Comparison of ENCODE assay signal across 15 cellular contexts in genomic region chr19:34265221-34265650, GRCh38. TPM values are rescaled to one million over a fixed set of nuclear protein-coding genes. Genes with fewer than 3 reads are reported as not detected.
A peak's percentile ranks its signal among the peaks of the same experiment; 100 is the strongest.
DNase-seq lines count a peak whose midpoint lies in the region; ATAC-seq, FAIRE-seq and TF ChIP-seq lines count a peak whose summit lies in the region.
"Had no signal": no experiment of that assay in that cellular context is flagged by ENCODE, and none has a peak within 500 bp of the region (broad histone marks: within the 10 kb centered on the region; RNA-seq: fewer than 3 reads in every experiment).

No MANE protein-coding gene starts in this region.

- H3K4me1 ChIP-seq in H1 (replicated peaks in 1 of 4; ENCODE audit: control insufficient read depth in 3 of 4, insufficient read depth in 4 of 4, low read length in 3 of 4) (peaks cover 6 to 19% (median 13%) of the 10 kb centered on the region in 4 experiments), left lung (peaks cover 25 to 41% of the 10 kb centered on the region in 2 donors), upper lobe of right lung (peaks cover 32% of the 10 kb centered on the region)

- peak overlapping the region; percentile 10 to 32; a peak in 3 of 4 replicates for H3K4me2 ChIP-seq in H1 (ENCODE audit: insufficient read depth in 1 of 2, low read depth in 2 of 2, low read length in 2 of 2)
- H3K4me2 ChIP-seq: SK-N-SH had no signal

- no peaks in the 10 kb centered on the region for H3K9me3 Mint-ChIP-seq in activated naive CD4-positive, alpha-beta T cell treated with anti-CD3 and anti-CD28 coated beads, Interleukin-2, amount 50 U/mL, for 24 hours
- H3K9me3 Mint-ChIP-seq in activated naive CD4-positive, alpha-beta T cell treated with anti-CD3 and anti-CD28 coated beads, Interleukin-2, amount 10 ng/mL, durations not matched to agents 7 days and 5 days, result no peaks in the 10 kb centered on the region
- H3K9me3 Mint-ChIP-seq: activated B cell treated with CpG ODN at 0.5 μM for 24 hours had no signal

- H3K4me3 ChIP-seq in H1 (ENCODE audit: extremely low read depth in 1 of 4, insufficient read depth in 2 of 4, low read depth in 3 of 4, low read length in 4 of 4) (no peak overlapping the region), left lung (peak overlapping the region in 1 of 2 donors; percentile 27), upper lobe of right lung (peak overlapping the region; percentile 31)

- H2BK15ac ChIP-seq in H1 (ENCODE audit: low read length), result peak overlapping the region; percentile 84; the same call in 1 of the 2 replicates

- no peak for TF ChIP-seq RAD21 in H1 (IDR thresholded peaks at IDR 0.05 in 1 of 2, conservative IDR thresholded peaks at IDR 0.05 in 1 of 2; ENCODE audit: low read depth in 2 of 2, low read length in 2 of 2)

- no peak for ATAC-seq in left lung
- ATAC-seq in upper lobe of right lung, result no peak

- CTCF ChIA-PET in activated naive CD4-positive, alpha-beta T cell treated with anti-CD3 and anti-CD28 coated beads, Interleukin-2, amount 10 ng/mL, durations not matched to agents 7 days and 5 days (lab: Charles Lee), result interaction anchor here (1.3 kb wide), 1 partner anchor 73 kb away, joined by 3 read pairs; no protein-coding TSS in a partner anchor
- CTCF ChIA-PET in H1 (lab: Charles Lee; ENCODE audit: partially characterized antibody), result interaction anchor here (0.9 to 1.8 kb wide), 4 partner anchors 9 to 73 kb away, joined by 3 to 4 read pairs (median 4); no protein-coding TSS in a partner anchor

- H3K18ac ChIP-seq in H1 (ENCODE audit: extremely low read depth, low read length), result no peak overlapping the region

- H2BK20ac ChIP-seq in H1 (ENCODE audit: low read length), result no peak overlapping the region

- no peak overlapping the region for H2AK5ac ChIP-seq in H1 (ENCODE audit: low read depth, low read length)

- no peak overlapping the region for H3K23ac ChIP-seq in H1 (ENCODE audit: insufficient read length)

- H3K4me3 Mint-ChIP-seq in activated naive CD4-positive, alpha-beta T cell treated with anti-CD3 and anti-CD28 coated beads, Interleukin-2, amount 50 U/mL, for 24 hours, result no peak overlapping the region
- no peak overlapping the region for H3K4me3 Mint-ChIP-seq in activated naive CD4-positive, alpha-beta T cell treated with anti-CD3 and anti-CD28 coated beads, Interleukin-2, amount 10 ng/mL, durations not matched to agents 7 days and 5 days
- H3K4me3 Mint-ChIP-seq: activated B cell treated with CpG ODN at 0.5 μM for 24 hours had no signal

- no peak overlapping the region for H2AFZ ChIP-seq in H1 (ENCODE audit: low read length)

- no peak overlapping the region for H2BK12ac ChIP-seq in H1 (ENCODE audit: low read depth, low read length)

- H3K9me3 ChIP-seq in H1 (ENCODE audit: insufficient read depth in 2 of 2, low read depth in 1 of 2, low read length in 1 of 2) (no peaks in the 10 kb centered on the region), left lung (no peaks in the 10 kb centered on the region), upper lobe of right lung (no peaks in the 10 kb centered on the region)
- H3K9me3 ChIP-seq: SK-N-SH had no signal

- no peak for DNase-seq in activated naive CD4-positive, alpha-beta T cell treated with anti-CD3 and anti-CD28 coated beads, Interleukin-2, amount 10 ng/mL, durations not matched to agents 7 days and 5 days
- no peak for DNase-seq in H1 (ENCODE audit: low read depth in 1 of 2, low spot score in 2 of 2)
- DNase-seq in left lung, result no peak
- no peak for DNase-seq in upper lobe of right lung
- no peak for DNase-seq in NCI-H1436 (lab: John Stamatoyannopoulos, UW)
- DNase-seq in NCI-H524 treated with DMSO at 0.1 percent for 48 hours (lab: John Stamatoyannopoulos, UW), result no peak
- DNase-seq in epidermal melanocyte (ENCODE audit: insufficient read length, low spot score), result no peak
- DNase-seq: activated B cell treated with CpG ODN at 0.5 μM for 24 hours, amniotic stem cell, glutamatergic neuron, mesenchymal stem cell, NCI-H2171, occipital lobe, SK-N-SH had no signal

- intact Hi-C loops in left lung (cut with DNase I), result no loop called here
- intact Hi-C loops in upper lobe of right lung (cut with DNase I), result no loop called here

- H3K56ac ChIP-seq in H1 (replicated peaks; ENCODE audit: insufficient read length, low read depth, low read length), result no peak overlapping the region

- H2BK120ac ChIP-seq in H1 (replicated peaks; ENCODE audit: low read depth, low read length), result no peak overlapping the region

- peaks cover 3 to 41% of the 10 kb centered on the region in 2 experiments; a peak in 2 of 4 replicates for H3K79me2 ChIP-seq in H1 (ENCODE audit: control insufficient read depth in 1 of 2, insufficient read depth in 2 of 2, low read length in 2 of 2)

- no peak for FAIRE-seq in H1 (lab: Jason Lieb, UNC)

- no peak for TF ChIP-seq CTCF in H1 (IDR thresholded peaks at IDR 0.05; ENCODE audit: control extremely low read depth in 1 of 3, insufficient read depth in 1 of 3, low read depth in 1 of 3, low read length in 3 of 3)
- TF ChIP-seq CTCF in left lung (IDR thresholded peaks at IDR 0.05), result no peak
- TF ChIP-seq CTCF in upper lobe of right lung (IDR thresholded peaks at IDR 0.05), result no peak

- no peak overlapping the region for H4K5ac ChIP-seq in H1 (ENCODE audit: insufficient read length, low read depth, low read length)

- POLR2A ChIA-PET in H1 (lab: Charles Lee; ENCODE audit: partially characterized antibody), result interaction anchor here (0.7 to 0.9 kb wide), 2 partner anchors 12 to 60 kb away, joined by 3 read pairs; no protein-coding TSS in a partner anchor

- H4K91ac ChIP-seq in H1 (replicated peaks; ENCODE audit: insufficient read length, low read length), result peak overlapping the region; percentile 11

- H3K27me3 ChIP-seq in H1 (replicated peaks in 1 of 4; ENCODE audit: control insufficient read depth in 3 of 4, extremely low read depth in 1 of 4, insufficient read depth in 3 of 4, low read length in 3 of 4) (no peaks in the 10 kb centered on the region), left lung (no peaks in the 10 kb centered on the region), upper lobe of right lung (no peaks in the 10 kb centered on the region)

- TF ChIP-seq EP300 in H1 (IDR thresholded peaks at IDR 0.05; ENCODE audit: borderline replicate concordance in 1 of 2, low read depth in 2 of 2, low read length in 2 of 2), result no peak

- H3K4me1 Mint-ChIP-seq in activated naive CD4-positive, alpha-beta T cell treated with anti-CD3 and anti-CD28 coated beads, Interleukin-2, amount 50 U/mL, for 24 hours, result peaks cover 74% of the 10 kb centered on the region
- H3K4me1 Mint-ChIP-seq in activated naive CD4-positive, alpha-beta T cell treated with anti-CD3 and anti-CD28 coated beads, Interleukin-2, amount 10 ng/mL, durations not matched to agents 7 days and 5 days, result peaks cover 54% of the 10 kb centered on the region

- H3K4ac ChIP-seq in H1 (replicated peaks; ENCODE audit: insufficient read length, low read depth, low read length), result no peak overlapping the region

- no peaks in the 10 kb centered on the region for H3K23me2 ChIP-seq in H1 (ENCODE audit: low read depth, low read length)

- H3K27me3 Mint-ChIP-seq in activated naive CD4-positive, alpha-beta T cell treated with anti-CD3 and anti-CD28 coated beads, Interleukin-2, amount 50 U/mL, for 24 hours, result no peaks in the 10 kb centered on the region
- no peaks in the 10 kb centered on the region for H3K27me3 Mint-ChIP-seq in activated naive CD4-positive, alpha-beta T cell treated with anti-CD3 and anti-CD28 coated beads, Interleukin-2, amount 10 ng/mL, durations not matched to agents 7 days and 5 days
- H3K27me3 Mint-ChIP-seq: activated B cell treated with CpG ODN at 0.5 μM for 24 hours had no signal

- H4K8ac ChIP-seq in H1 (ENCODE audit: extremely low read depth, insufficient read depth, low read length), result no peak overlapping the region

- peaks cover 0 to 10% of the 10 kb centered on the region in 2 experiments for H4K20me1 ChIP-seq in H1 (replicated peaks in 1 of 2; ENCODE audit: control insufficient read depth in 1 of 2, insufficient read depth in 2 of 2, low read length in 2 of 2)

- H3K36me3 ChIP-seq in H1 (ENCODE audit: control insufficient read depth in 2 of 4, insufficient read depth in 4 of 4, low read length in 3 of 4), result no peaks in the 10 kb centered on the region
- no peaks in the 10 kb centered on the region for H3K36me3 ChIP-seq in left lung
- no peaks in the 10 kb centered on the region for H3K36me3 ChIP-seq in upper lobe of right lung

- H3K36me3 Mint-ChIP-seq in activated naive CD4-positive, alpha-beta T cell treated with anti-CD3 and anti-CD28 coated beads, Interleukin-2, amount 50 U/mL, for 24 hours, result peaks cover 3% of the 10 kb centered on the region
- H3K36me3 Mint-ChIP-seq in activated naive CD4-positive, alpha-beta T cell treated with anti-CD3 and anti-CD28 coated beads, Interleukin-2, amount 10 ng/mL, durations not matched to agents 7 days and 5 days, result peaks cover 26% of the 10 kb centered on the region

- H3K79me1 ChIP-seq in H1 (ENCODE audit: low read depth, low read length), result peaks cover 6% of the 10 kb centered on the region

- H2BK5ac ChIP-seq in H1 (ENCODE audit: low read depth, low read length), result peak overlapping the region; percentile 57; the same call in 1 of the 2 replicates

- H3K14ac ChIP-seq in H1 (ENCODE audit: insufficient read length), result no peak overlapping the region

- peak overlapping the region; percentile 37 for H3K27ac Mint-ChIP-seq in activated naive CD4-positive, alpha-beta T cell treated with anti-CD3 and anti-CD28 coated beads, Interleukin-2, amount 50 U/mL, for 24 hours
- no peak overlapping the region for H3K27ac Mint-ChIP-seq in activated naive CD4-positive, alpha-beta T cell treated with anti-CD3 and anti-CD28 coated beads, Interleukin-2, amount 10 ng/mL, durations not matched to agents 7 days and 5 days

- no peak overlapping the region for H3K27ac ChIP-seq in H1 (ENCODE audit: low read depth, low read length)
- H3K27ac ChIP-seq in left lung, result peak overlapping the region; percentile 39 to 54
- peak overlapping the region; percentile 18 for H3K27ac ChIP-seq in upper lobe of right lung

- H3K9ac ChIP-seq in H1 (replicated peaks in 1 of 4; ENCODE audit: extremely low read depth in 1 of 4, low read depth in 3 of 4, low read length in 3 of 4), result no peak overlapping the region
- H3K9ac ChIP-seq: SK-N-SH had no signal

- WGBS in H1 (ENCODE audit: extremely low coverage in 1 of 2, insufficient coverage in 1 of 2, insufficient read length in 1 of 2, insufficient replicate concordance in 2 of 2, low coverage in 1 of 2, low lambda C conversion rate in 2 of 2, missing lambda C conversion rate in 1 of 2), 2 experiments, result 71% methylated on average over 6 of the region's 6 CpGs; no CpG with 5 or more reads in 1 of the 2 experiments

- no peak for TF ChIP-seq POLR2A in H1 (IDR thresholded peaks at IDR 0.05; ENCODE audit: control extremely low read depth in 1 of 2, low read depth in 2 of 2, low read length in 2 of 2)

RNA-seq across cellular contexts. Expression of gene GARRE1, which starts 10.9 kb away (rescaled TPM):
- total RNA-seq in H1 (2021; fragmentation: NEBNext Ultra II Directional; extraction: Animal tissue kit (Norgen Biotek cat#: 25700)), result 19.4 and 23.1 TPM in 2 replicates
- 16.4 and 23.6 TPM in 2 replicates for polyA plus RNA-seq in H1 (2011; rRNA removed)
- polyA plus RNA-seq in H1 (2011; cell fraction: cytosol; rRNA removed), result 15.3 TPM
- polyA plus RNA-seq in H1 (2011; cell fraction: nucleus; rRNA removed), result 18.4 TPM
- 11.4 to 15.5 TPM (median 12.9 TPM) in 4 replicates for polyA plus RNA-seq in H1 (2012, experiment 1 of 2)
- 5.9 TPM for polyA plus RNA-seq in H1 (2012, experiment 2 of 2)
- 23.5 TPM for polyA plus RNA-seq in H1 (2013, experiment 1 of 2)
- polyA plus RNA-seq in H1 (2013, experiment 2 of 2), result 20.7 TPM
- 18.4 and 20.4 TPM in 2 replicates for polyA minus RNA-seq in H1 (2011; rRNA and poly(A)+ RNA removed)
- polyA minus RNA-seq in H1 (2011; cell fraction: cytosol; rRNA and poly(A)+ RNA removed), result 17.0 TPM
- polyA minus RNA-seq in H1 (2011; cell fraction: nucleus; rRNA and poly(A)+ RNA removed), result 15.2 TPM
- 10 to 100 TPM; 26.2 to 26.7 TPM for total RNA-seq in left lung
- 41.3 TPM for total RNA-seq in upper lobe of right lung
